32 cellular contexts compared by ENCODE assay signal in genomic region chr1:209819059-209819458, GRCh38. TPM values are rescaled to one million over a fixed set of nuclear protein-coding genes. Genes with fewer than 3 reads are reported as not detected.
"Had no signal": no experiment of that assay in that cellular context is flagged by ENCODE, and none has a peak within 500 bp of the region (broad histone marks: within the 10 kb centered on the region; RNA-seq: fewer than 3 reads in every experiment).

No MANE protein-coding gene starts in this region.

- H3K36me3 Mint-ChIP-seq: activated naive CD4-positive, alpha-beta T cell treated with anti-CD3 and anti-CD28 coated beads, Interleukin-2, amount 50 U/mL, for 24 hours; activated naive CD8-positive, alpha-beta T cell treated with anti-CD3 and anti-CD28 coated beads for 36 hours; brain had no signal

- H3K9me3 ChIP-seq: adrenal gland, ascending aorta, gastroesophageal sphincter, heart right ventricle had no signal

- H3K36me3 ChIP-seq: adrenal gland, ascending aorta, gastroesophageal sphincter, heart right ventricle had no signal

- DNase-seq: activated CD4-positive, alpha-beta memory T cell treated with anti-CD3 and anti-CD28 coated beads, Interleukin-2, amount 10 ng/mL, durations not matched to agents 7 days and 5 days; activated CD4-positive, alpha-beta T cell treated with anti-CD3 and anti-CD28 coated beads for 4 hours; activated CD4-positive, alpha-beta T cell treated with anti-CD3 and anti-CD28 coated beads, Interleukin-2, amount 10 ng/mL, durations not matched to agents 7 days and 5 days; activated CD4-positive, alpha-beta T cell treated with anti-CD3 and anti-CD28 coated beads, Interleukin-2, amount 50 U/mL, for 4 hours; activated CD4-positive, CD25-positive, alpha-beta regulatory T cell; activated CD4-positive, CD25-positive, alpha-beta regulatory T cell treated with anti-CD3 and anti-CD28 coated beads, Interleukin-2, amount 50 U/mL, for 72 hours; activated effector memory CD4-positive, alpha-beta T cell treated with anti-CD3 and anti-CD28 coated beads, Interleukin-2, amount 50 U/mL, for 16 hours; activated naive CD4-positive, alpha-beta T cell treated with anti-CD3 and anti-CD28 coated beads for 36 hours; activated naive CD8-positive, alpha-beta T cell treated with anti-CD3 and anti-CD28 coated beads for 36 hours; activated naive CD8-positive, alpha-beta T cell treated with anti-CD3 and anti-CD28 coated beads, Interleukin-2, amount 50 U/mL, for 24 hours; activated T-cell treated with anti-CD3 and anti-CD28 coated beads for 4 hours; activated T-cell treated with anti-CD3 and anti-CD28 coated beads, Interleukin-2, amount 50 U/mL, for 4 hours; adrenal gland; dorsolateral prefrontal cortex; effector memory CD4-positive, alpha-beta T cell; endodermal cell; foreskin fibroblast; heart right ventricle; T-helper 1 cell; T-helper 2 cell had no signal

- H3K4me3 ChIP-seq: adrenal gland, ascending aorta, coronary artery, dorsolateral prefrontal cortex, gastroesophageal sphincter, heart right ventricle, hepatocyte had no signal

- H3K9me3 Mint-ChIP-seq: activated CD4-positive, alpha-beta memory T cell treated with anti-CD3 and anti-CD28 coated beads, Interleukin-2, amount 10 ng/mL, durations not matched to agents 7 days and 5 days; activated CD4-positive, alpha-beta T cell treated with anti-CD3 and anti-CD28 coated beads, Interleukin-2, amount 10 ng/mL, durations not matched to agents 7 days and 5 days; activated naive CD4-positive, alpha-beta T cell treated with anti-CD3 and anti-CD28 coated beads for 36 hours; activated naive CD4-positive, alpha-beta T cell treated with anti-CD3 and anti-CD28 coated beads, Interleukin-2, amount 50 U/mL, for 24 hours; activated naive CD8-positive, alpha-beta T cell treated with anti-CD3 and anti-CD28 coated beads for 36 hours; activated naive CD8-positive, alpha-beta T cell treated with anti-CD3 and anti-CD28 coated beads, Interleukin-2, amount 50 U/mL, for 24 hours; activated T-cell treated with anti-CD3 and anti-CD28 coated beads, Interleukin-2, amount 50 U/mL, for 4 hours; activated T-helper 1 cell treated with anti-CD3 and anti-CD28 coated beads, Interleukin-12 subunit alpha, Interleukin-12 subunit beta, Interleukin-2, Interleukin-4 antibody, amounts not matched to agents 30 ng/mL and 10 ng/mL and 1 ng/mL, durations not matched to agents 14 hours and 24 hours and 36 hours; activated T-helper 2 cell treated with anti-CD3 and anti-CD28 coated beads, Interferon-gamma antibody, Interleukin-2, Interleukin-4, amounts not matched to agents 10 μg/mL and 5 μg/mL and 100 μg/mL, durations not matched to agents 14 hours and 24 hours and 36 hours; brain; central memory CD8-positive, alpha-beta T cell; dendritic cell treated with granulocyte-macrophage colony-stimulating factor and Interleukin-4, amounts not matched to agents 40 ng/mL and 50 ng/mL, for 4 days; endodermal cell had no signal

- H3K4me2 ChIP-seq: hepatocyte had no signal

- H2AFZ ChIP-seq: hepatocyte had no signal

- H3K27ac Mint-ChIP-seq: activated CD4-positive, alpha-beta memory T cell treated with anti-CD3 and anti-CD28 coated beads, Interleukin-2, amount 10 ng/mL, durations not matched to agents 7 days and 5 days; activated CD4-positive, alpha-beta T cell treated with anti-CD3 and anti-CD28 coated beads, Interleukin-2, amount 10 ng/mL, durations not matched to agents 7 days and 5 days; activated naive CD4-positive, alpha-beta T cell treated with anti-CD3 and anti-CD28 coated beads for 36 hours; activated naive CD4-positive, alpha-beta T cell treated with anti-CD3 and anti-CD28 coated beads, Interleukin-2, amount 50 U/mL, for 24 hours; activated naive CD8-positive, alpha-beta T cell treated with anti-CD3 and anti-CD28 coated beads for 36 hours; activated naive CD8-positive, alpha-beta T cell treated with anti-CD3 and anti-CD28 coated beads, Interleukin-2, amount 50 U/mL, for 24 hours; activated T-helper 1 cell treated with anti-CD3 and anti-CD28 coated beads, Interleukin-12 subunit alpha, Interleukin-12 subunit beta, Interleukin-2, Interleukin-4 antibody, amounts not matched to agents 30 ng/mL and 10 ng/mL and 1 ng/mL, durations not matched to agents 14 hours and 24 hours and 36 hours; activated T-helper 2 cell treated with anti-CD3 and anti-CD28 coated beads, Interferon-gamma antibody, Interleukin-2, Interleukin-4, amounts not matched to agents 10 μg/mL and 5 μg/mL and 100 μg/mL, durations not matched to agents 14 hours and 24 hours and 36 hours; brain; dendritic cell treated with granulocyte-macrophage colony-stimulating factor and Interleukin-4, amounts not matched to agents 40 ng/mL and 50 ng/mL, for 4 days; endodermal cell had no signal

- FAIRE-seq: bronchial epithelial cell had no signal

- H3K27ac ChIP-seq: adrenal gland, ascending aorta, coronary artery, dorsolateral prefrontal cortex, gastroesophageal sphincter, heart right ventricle, hepatocyte had no signal

- H3K4me3 Mint-ChIP-seq: activated CD4-positive, alpha-beta memory T cell treated with anti-CD3 and anti-CD28 coated beads, Interleukin-2, amount 10 ng/mL, durations not matched to agents 7 days and 5 days; activated CD4-positive, alpha-beta T cell treated with anti-CD3 and anti-CD28 coated beads, Interleukin-2, amount 10 ng/mL, durations not matched to agents 7 days and 5 days; activated naive CD4-positive, alpha-beta T cell treated with anti-CD3 and anti-CD28 coated beads for 36 hours; activated naive CD4-positive, alpha-beta T cell treated with anti-CD3 and anti-CD28 coated beads, Interleukin-2, amount 50 U/mL, for 24 hours; activated naive CD8-positive, alpha-beta T cell treated with anti-CD3 and anti-CD28 coated beads for 36 hours; activated naive CD8-positive, alpha-beta T cell treated with anti-CD3 and anti-CD28 coated beads, Interleukin-2, amount 50 U/mL, for 24 hours; activated T-cell treated with anti-CD3 and anti-CD28 coated beads, Interleukin-2, amount 50 U/mL, for 4 hours; activated T-helper 1 cell treated with anti-CD3 and anti-CD28 coated beads, Interleukin-12 subunit alpha, Interleukin-12 subunit beta, Interleukin-2, Interleukin-4 antibody, amounts not matched to agents 30 ng/mL and 10 ng/mL and 1 ng/mL, durations not matched to agents 14 hours and 24 hours and 36 hours; brain; central memory CD8-positive, alpha-beta T cell; dendritic cell treated with granulocyte-macrophage colony-stimulating factor and Interleukin-4, amounts not matched to agents 40 ng/mL and 50 ng/mL, for 4 days; endodermal cell had no signal

- H3K4me1 ChIP-seq: ascending aorta had no signal

- H3K79me2 ChIP-seq: hepatocyte had no signal

- ATAC-seq: activated naive CD8-positive, alpha-beta T cell treated with anti-CD3 and anti-CD28 coated beads, Interleukin-2, amount 50 U/mL, for 24 hours; activated T-cell treated with anti-CD3 and anti-CD28 coated beads, Interleukin-2, amount 50 U/mL, for 4 hours; esophagus mucosa; gastroesophageal sphincter; heart right ventricle had no signal

- H3K27me3 ChIP-seq: adrenal gland, ascending aorta had no signal

RNA-seq across cellular contexts. Expression of gene IRF6, which starts 13.1 kb away (rescaled TPM):
- total RNA-seq: activated CD4-positive, alpha-beta T cell treated with anti-CD3 and anti-CD28 coated beads, Interleukin-2, amount 10 ng/mL, durations not matched to agents 7 days and 5 days had no signal
